In the genomic region with DNA sequence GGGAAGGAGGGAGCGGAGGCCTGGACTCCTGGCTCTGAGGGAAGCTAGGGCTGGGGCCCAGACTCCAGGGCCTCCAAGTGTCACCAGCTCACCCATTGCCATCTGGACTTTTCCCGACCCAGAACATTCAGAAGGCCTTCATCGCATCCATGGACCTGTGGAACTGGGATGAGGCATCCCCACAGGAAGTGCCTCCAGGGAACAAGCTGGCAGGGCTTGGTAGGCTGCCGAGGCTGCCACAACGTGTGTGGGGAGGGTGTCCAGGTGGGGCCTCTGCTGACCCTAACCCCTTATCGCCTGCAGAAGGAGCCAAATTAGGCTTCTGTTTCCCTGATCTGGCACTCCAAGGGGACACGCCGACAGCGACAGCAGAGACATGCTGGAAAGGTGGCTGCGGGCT, we compare ENCODE assay signal across 1 cellular context.
TF ChIP-seq lines count a peak whose summit lies in the region.

No MANE protein-coding gene starts in this region.

TF ChIP-seq in WTC11, 78 proteins besides CTCF, POLR2A, EP300 and RAD21 (continued from another document):
- no peak for TF ChIP-seq NFYB (CRISPR knock-in tag; conservative IDR thresholded peaks at IDR 0.05; ENCODE audit: low read depth)
- TF ChIP-seq ZNF396 (CRISPR knock-in tag; IDR thresholded peaks at IDR 0.05; ENCODE audit: borderline replicate concordance): no peak
- TF ChIP-seq, protein P1, sequence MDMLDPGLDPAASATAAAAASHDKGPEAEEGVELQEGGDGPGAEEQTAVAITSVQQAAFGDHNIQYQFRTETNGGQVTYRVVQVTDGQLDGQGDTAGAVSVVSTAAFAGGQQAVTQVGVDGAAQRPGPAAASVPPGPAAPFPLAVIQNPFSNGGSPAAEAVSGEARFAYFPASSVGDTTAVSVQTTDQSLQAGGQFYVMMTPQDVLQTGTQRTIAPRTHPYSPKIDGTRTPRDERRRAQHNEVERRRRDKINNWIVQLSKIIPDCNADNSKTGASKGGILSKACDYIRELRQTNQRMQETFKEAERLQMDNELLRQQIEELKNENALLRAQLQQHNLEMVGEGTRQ (CRISPR knock-in tag; IDR thresholded peaks at IDR 0.05): no peak
- TF ChIP-seq TCF7 (CRISPR knock-in tag; IDR thresholded peaks at IDR 0.05; ENCODE audit: low read depth): no peak
- TF ChIP-seq ELF4 (CRISPR knock-in tag; IDR thresholded peaks at IDR 0.05; ENCODE audit: low read depth): no peak
- no peak for TF ChIP-seq MYBL2 (CRISPR knock-in tag; IDR thresholded peaks at IDR 0.05)
- TF ChIP-seq, protein P2, sequence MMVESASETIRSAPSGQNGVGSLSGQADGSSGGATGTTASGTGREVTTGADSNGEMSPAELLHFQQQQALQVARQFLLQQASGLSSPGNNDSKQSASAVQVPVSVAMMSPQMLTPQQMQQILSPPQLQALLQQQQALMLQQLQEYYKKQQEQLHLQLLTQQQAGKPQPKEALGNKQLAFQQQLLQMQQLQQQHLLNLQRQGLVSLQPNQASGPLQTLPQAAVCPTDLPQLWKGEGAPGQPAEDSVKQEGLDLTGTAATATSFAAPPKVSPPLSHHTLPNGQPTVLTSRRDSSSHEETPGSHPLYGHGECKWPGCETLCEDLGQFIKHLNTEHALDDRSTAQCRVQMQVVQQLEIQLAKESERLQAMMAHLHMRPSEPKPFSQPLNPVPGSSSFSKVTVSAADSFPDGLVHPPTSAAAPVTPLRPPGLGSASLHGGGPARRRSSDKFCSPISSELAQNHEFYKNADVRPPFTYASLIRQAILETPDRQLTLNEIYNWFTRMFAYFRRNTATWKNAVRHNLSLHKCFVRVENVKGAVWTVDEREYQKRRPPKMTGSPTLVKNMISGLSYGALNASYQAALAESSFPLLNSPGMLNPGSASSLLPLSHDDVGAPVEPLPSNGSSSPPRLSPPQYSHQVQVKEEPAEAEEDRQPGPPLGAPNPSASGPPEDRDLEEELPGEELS (CRISPR knock-in tag; IDR thresholded peaks at IDR 0.05): no peak
- TF ChIP-seq, protein P3, sequence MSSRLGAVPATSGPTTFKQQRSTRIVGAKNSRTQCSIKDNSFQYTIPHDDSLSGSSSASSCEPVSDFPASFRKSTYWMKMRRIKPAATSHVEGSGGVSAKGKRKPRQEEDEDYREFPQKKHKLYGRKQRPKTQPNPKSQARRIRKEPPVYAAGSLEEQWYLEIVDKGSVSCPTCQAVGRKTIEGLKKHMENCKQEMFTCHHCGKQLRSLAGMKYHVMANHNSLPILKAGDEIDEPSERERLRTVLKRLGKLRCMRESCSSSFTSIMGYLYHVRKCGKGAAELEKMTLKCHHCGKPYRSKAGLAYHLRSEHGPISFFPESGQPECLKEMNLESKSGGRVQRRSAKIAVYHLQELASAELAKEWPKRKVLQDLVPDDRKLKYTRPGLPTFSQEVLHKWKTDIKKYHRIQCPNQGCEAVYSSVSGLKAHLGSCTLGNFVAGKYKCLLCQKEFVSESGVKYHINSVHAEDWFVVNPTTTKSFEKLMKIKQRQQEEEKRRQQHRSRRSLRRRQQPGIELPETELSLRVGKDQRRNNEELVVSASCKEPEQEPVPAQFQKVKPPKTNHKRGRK (CRISPR knock-in tag; IDR thresholded peaks at IDR 0.05; ENCODE audit: borderline replicate concordance): no peak
- TF ChIP-seq ZNF138 (CRISPR knock-in tag; conservative IDR thresholded peaks at IDR 0.05): no peak
